Comparison of ENCODE assay signal across 9 cellular contexts in genomic region chr1:207088731-207089626, GRCh38. TPM values are rescaled to one million over a fixed set of nuclear protein-coding genes. Genes with fewer than 3 reads are reported as not detected.
DNase-seq lines count a peak whose midpoint lies in the region; ATAC-seq, FAIRE-seq and TF ChIP-seq lines count a peak whose summit lies in the region.
"Had no signal": no experiment of that assay in that cellular context is flagged by ENCODE, and none has a peak within 500 bp of the region (broad histone marks: within the 10 kb centered on the region; RNA-seq: fewer than 3 reads in every experiment).

Gene C4BPB, plus strand, starts transcription at chr1:207088860. Its CDS starts 672 bp downstream, at chr1:207089532.

- H3K4me1 Mint-ChIP-seq in WTC11, result peaks cover 18% of the 10 kb centered on the region

- FAIRE-seq in A549 (lab: Jason Lieb, UNC) (no peak), GM12892 (lab: Jason Lieb, UNC) (peak; percentile 21)

- H3K4me3 ChIP-seq in A549 (no peak within 1 kb of the TSS), liver (ENCODE audit: low read depth in 1 of 3, low read length in 3 of 3) (peak within 1 kb of the TSS; percentile 29 to 99 (median 55))

- H3K4me2 ChIP-seq in A549, result peak within 1 kb of the TSS; percentile 34

- H3K9ac ChIP-seq in liver (ENCODE audit: low read depth in 1 of 2, low read length in 2 of 2), result peak within 1 kb of the TSS; percentile 52 to 100

- 80% methylated on average over 9 of the region's 9 CpGs for WGBS in A549 (ENCODE audit: missing lambda C conversion rate)
- 26% methylated on average over 9 of the region's 9 CpGs for WGBS in liver

- TF ChIP-seq CTCF in A549 (IDR thresholded peaks at IDR 0.05) (no peak), WTC11 (IDR thresholded peaks at IDR 0.05) (no peak), liver (IDR thresholded peaks at IDR 0.05; ENCODE audit: low read depth, low read length, missing input control) (no peak)

- H3K36me3 ChIP-seq in liver (ENCODE audit: control insufficient read depth in 4 of 4, insufficient read depth in 3 of 4, low read depth in 1 of 4, low read length in 3 of 4), result peaks cover 0 to 11% (median 5%) of the 10 kb centered on the region in 4 donors

- H3K9me3 Mint-ChIP-seq in WTC11, result no peaks in the 10 kb centered on the region

- H3K36me3 Mint-ChIP-seq in WTC11, result no peaks in the 10 kb centered on the region

- CTCF ChIA-PET in A549 (lab: Yijun Ruan, JAX) (interaction anchor here (0.6 to 1.9 kb wide), 5 partner anchors 39 to 410 kb away, joined by 3 to 5 read pairs (median 4); no protein-coding TSS in a partner anchor), WTC11 (lab: Charles Lee) (interaction anchor here (1.0 kb wide), 1 partner anchor 154 kb away, joined by 3 read pairs; no protein-coding TSS in a partner anchor)

- peak in 1 of 2 experiments; percentile 29 for DNase-seq in A549 (ENCODE audit: low read depth in 1 of 2, low spot score in 1 of 2)
- no peak for DNase-seq in GM12892 (ENCODE audit: insufficient read length)
- DNase-seq in WTC11 (ENCODE audit: low spot score), result no peak
- DNase-seq in epidermal melanocyte (ENCODE audit: insufficient read length, low spot score), result no peak
- DNase-seq in NCI-H1694 treated with DMSO at 0.1 percent for 48 hours (lab: John Stamatoyannopoulos, UW), result no peak
- DNase-seq: GDM1 had no signal

- H3K4me1 ChIP-seq in A549 (peaks cover 31% of the 10 kb centered on the region), liver (ENCODE audit: control insufficient read depth in 4 of 4, insufficient read depth in 4 of 4, low read length in 3 of 4) (peaks cover 3 to 45% (median 21%) of the 10 kb centered on the region in 4 donors)

- TF ChIP-seq EP300 in A549 (IDR thresholded peaks at IDR 0.05), result no peak

- H3K27me3 ChIP-seq in liver (ENCODE audit: control insufficient read depth in 4 of 4, insufficient read depth in 4 of 4, low read length in 3 of 4), result no peaks in the 10 kb centered on the region

- H3K27me3 Mint-ChIP-seq in WTC11 (ENCODE audit: low read depth), result no peaks in the 10 kb centered on the region

- H3K4me3 Mint-ChIP-seq in WTC11, result no peak within 1 kb of the TSS

- H3K9me3 ChIP-seq in A549, result no peaks in the 10 kb centered on the region
- no peaks in the 10 kb centered on the region for H3K9me3 ChIP-seq in liver (ENCODE audit: control insufficient read depth in 4 of 4, low read length in 3 of 4)

- H3K27ac ChIP-seq in A549, result peak within 1 kb of the TSS; percentile 11 to 55; a peak in 4 of 6 replicates
- peak within 1 kb of the TSS; percentile 93 to 98 for H3K27ac ChIP-seq in liver (ENCODE audit: low read depth in 1 of 2, low read length in 2 of 2)

- TF ChIP-seq POLR2A in A549 (IDR thresholded peaks at IDR 0.05; ENCODE audit: low read length) (no peak), GM12892 (IDR thresholded peaks at IDR 0.05; ENCODE audit: low read depth, low read length) (no peak)

- POLR2A ChIA-PET in A549 (lab: Yijun Ruan, JAX), result no interaction called here
- POLR2A ChIA-PET in WTC11 (lab: Charles Lee), result no interaction called here

- peak; percentile 20 to 31; a peak in 3 of 6 replicates for ATAC-seq in A549
- ATAC-seq in WTC11, result no peak
- no peak for ATAC-seq in GM21515 (IDR thresholded peaks at IDR 0.05; ENCODE audit: unreplicated experiment)
- no peak for ATAC-seq in HG02610 (IDR thresholded peaks at IDR 0.05; ENCODE audit: unreplicated experiment)

- no peak for TF ChIP-seq RAD21 in A549 (conservative IDR thresholded peaks at IDR 0.05 in 1 of 2, IDR thresholded peaks at IDR 0.05 in 1 of 2)
- no peak for TF ChIP-seq RAD21 in liver (IDR thresholded peaks at IDR 0.05)

- no peak within 1 kb of the TSS for H3K27ac Mint-ChIP-seq in WTC11

TF ChIP-seq in A549, 52 proteins besides CTCF, POLR2A, EP300 and RAD21 (continues in another document):
- TF ChIP-seq CBX2 (IDR thresholded peaks at IDR 0.05; ENCODE audit: borderline replicate concordance, low read depth) (no peak), JUNB (IDR thresholded peaks at IDR 0.05) (no peak), NPAS2 (CRISPR knock-in tag; IDR thresholded peaks at IDR 0.05; ENCODE audit: borderline replicate concordance) (no peak), EHMT2 (IDR thresholded peaks at IDR 0.05; ENCODE audit: low read depth) (no peak), EHF (CRISPR knock-in tag; IDR thresholded peaks at IDR 0.05) (no peak)

TF ChIP-seq in WTC11, 78 proteins besides CTCF, POLR2A, EP300 and RAD21:
- TF ChIP-seq HMGA2 (CRISPR knock-in tag; IDR thresholded peaks at IDR 0.05) (no peak), ATF2 (CRISPR knock-in tag; IDR thresholded peaks at IDR 0.05; ENCODE audit: borderline replicate concordance, low read depth) (no peak), GABPB1 (CRISPR knock-in tag; IDR thresholded peaks at IDR 0.05) (peak; percentile 74), PREB (CRISPR knock-in tag; IDR thresholded peaks at IDR 0.05; ENCODE audit: borderline replicate concordance) (no peak)

TF ChIP-seq in liver, 16 proteins besides CTCF, POLR2A, EP300 and RAD21:
- TF ChIP-seq ZBTB33 (IDR thresholded peaks at IDR 0.05) (peak; percentile 76), HNF4G (IDR thresholded peaks at IDR 0.05) (peak; percentile 84), NR2F2 (IDR thresholded peaks at IDR 0.05) (peak; percentile 73), FOXA2 (IDR thresholded peaks at IDR 0.05) (peak; percentile 98), SP1 (IDR thresholded peaks at IDR 0.05) (peak; percentile 99), EGR1 (IDR thresholded peaks at IDR 0.05; ENCODE audit: low read depth in 2 of 2) (peak; percentile 66 to 80), REST (IDR thresholded peaks at IDR 0.05) (peak; percentile 81), FOXA1 (IDR thresholded peaks at IDR 0.05) (peak; percentile 94), GABPA (IDR thresholded peaks at IDR 0.05 in 1 of 2, conservative IDR thresholded peaks at IDR 0.05 in 1 of 2) (no peak), JUND (IDR thresholded peaks at IDR 0.05) (peak; percentile 75 to 83), HNF4A (conservative IDR thresholded peaks at IDR 0.05) (peak; percentile 91 to 97), TAF1 (conservative IDR thresholded peaks at IDR 0.05) (peak; percentile 74), YY1 (IDR thresholded peaks at IDR 0.05) (peak; percentile 74), MAX (IDR thresholded peaks at IDR 0.05) (peak; percentile 93), RXRA (IDR thresholded peaks at IDR 0.05) (peak; percentile 91 to 93), ATF3 (IDR thresholded peaks at IDR 0.05) (peak; percentile 70)

RNA-seq across cellular contexts. Expression of gene C4BPB, which starts in this region (rescaled TPM):
- polyA plus RNA-seq in A549 (2011; rRNA removed), result 0.57 and 0.74 TPM in 2 replicates
- 1.00 and 1.0 TPM in 2 replicates for polyA plus RNA-seq in A549 (2012; cell fraction: cytosol; rRNA removed)
- polyA plus RNA-seq in A549 (2012; cell fraction: nucleus; rRNA removed), result 1.3 and 2.6 TPM in 2 replicates
- 4.9 to 9.5 TPM (median 5.1 TPM) in 3 replicates for polyA plus RNA-seq in A549 (2017; fragmentation: RNase III; extraction: RNeasy Plus Mini Kit Qiagen cat#74134 plus additional on column Dnase treatment)
- polyA minus RNA-seq in A549 (2011; rRNA and poly(A)+ RNA removed), result 0.29 TPM in 2 replicates
- polyA plus RNA-seq in GM12892 (2012; ENCODE audit: missing spikeins), result 0.53 TPM
- total RNA-seq in WTC11 (2021), result 0.26 to 0.30 TPM in 2 of 3 replicates, not detected in the other
- 100 to 1,000 TPM in 1 of 2 donors, 10 to 100 TPM in 1; 59.7 to 460 TPM for total RNA-seq in liver
- 100 to 1,000 TPM; 399 to 404 TPM for polyA plus RNA-seq in liver

Comparison
In these comparisons a context has a peak if more than half of its experiments do, and no peak if none do; other contexts are left out.
1. RNA of gene C4BPB (total RNA-seq): 59.7 to 460 TPM in liver; 0.26 to 0.30 TPM in WTC11; every median in the first group is over 10 times any median in the second.
2. RNA of gene C4BPB (polyA plus RNA-seq): 399 to 404 TPM in liver; 0.57 to 9.5 TPM in A549; every median in the first group is over 10 times any median in the second.
3. ATAC-seq: peak in A549 (2 of 2); none in WTC11 (single experiment), GM21515 (single experiment) and HG02610 (single experiment).